Comparison of ENCODE assay signal across 25 cellular contexts in the genomic region with DNA sequence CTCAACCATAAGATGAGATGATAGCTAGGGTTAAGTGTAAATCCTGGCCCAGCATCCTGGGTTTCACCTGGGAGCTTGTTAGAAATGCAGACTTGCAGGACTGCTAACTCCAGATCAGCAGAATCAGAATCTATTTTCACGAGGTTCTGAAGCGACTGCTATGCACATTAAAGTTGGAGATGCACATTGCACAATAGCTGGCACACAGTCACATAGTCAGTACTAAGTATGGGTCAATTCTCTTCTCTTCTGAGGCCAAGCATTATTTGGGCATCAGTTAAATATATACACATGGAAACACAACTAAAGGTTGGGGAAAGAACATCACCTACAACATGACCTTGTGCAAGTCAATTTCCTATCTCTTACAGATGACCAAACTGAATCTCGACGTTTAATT.
"Had no signal": no experiment of that assay in that cellular context is flagged by ENCODE, and none has a peak within 500 bp of the region (broad histone marks: within the 10 kb centered on the region; RNA-seq: fewer than 3 reads in every experiment).

No MANE protein-coding gene starts in this region.

- H3K9me3 ChIP-seq: left ventricle myocardium inferior, mucosa of descending colon, ovary, right atrium auricular region, right lobe of liver, stomach, testis, thyroid gland, transverse colon, upper lobe of left lung, vagina had no signal

- H3K4me3 ChIP-seq: left ventricle myocardium inferior, lung, mucosa of descending colon, ovary, right atrium auricular region, right lobe of liver, skin epidermis, stomach, testis, thyroid gland, transverse colon, upper lobe of left lung, vagina had no signal

- H3K36me3 ChIP-seq: left ventricle myocardium inferior, ovary, right atrium auricular region, right lobe of liver, stomach, thyroid gland, transverse colon, upper lobe of left lung, vagina had no signal

- H3K27ac Mint-ChIP-seq: memory B cell; naive thymus-derived CD4-positive, alpha-beta T cell; natural killer cell treated with Interleukin-12 subunit alpha and Interleukin-12 subunit beta and Interleukin-15 and Interleukin-18, amount 100 ng/mL, for 72 hours; progenitor cell of endocrine pancreas; stimulated activated naive B cell treated with anti-CD40 and anti-IgM and Interleukin-4, amounts not matched to agents 10 μg/mL and 1 μg/mL and 100 μg/mL, for 72 hours had no signal

- H3K36me3 Mint-ChIP-seq: memory B cell; naive thymus-derived CD4-positive, alpha-beta T cell; natural killer cell treated with Interleukin-12 subunit alpha and Interleukin-12 subunit beta and Interleukin-15 and Interleukin-18, amount 100 ng/mL, for 72 hours; stimulated activated naive B cell treated with anti-CD40 and anti-IgM and Interleukin-4, amounts not matched to agents 10 μg/mL and 1 μg/mL and 100 μg/mL, for 72 hours had no signal

- H3K27me3 ChIP-seq: ovary, right atrium auricular region, right lobe of liver, stomach, testis, transverse colon, upper lobe of left lung, vagina had no signal

- H3K27ac ChIP-seq: left ventricle myocardium inferior, ovary, right atrium auricular region, right lobe of liver, skin epidermis, stomach, testis, thyroid gland, transverse colon, upper lobe of left lung, vagina had no signal

- H3K4me1 ChIP-seq: left ventricle myocardium inferior, right atrium auricular region, right lobe of liver, stomach, testis, thyroid gland, transverse colon, upper lobe of left lung, vagina had no signal

- DNase-seq: islet precursor cell; left ventricle myocardium inferior; midbrain; mucosa of descending colon; naive thymus-derived CD4-positive, alpha-beta T cell; ovary; right lobe of liver; stimulated activated CD4-positive, alpha-beta T cell treated with anti-CD3 and anti-CD28 coated beads, Interleukin-12 subunit alpha, Interleukin-12 subunit beta, amount 100 ng/mL, for 4 hours; stimulated activated CD4-positive, alpha-beta T cell treated with anti-CD3 and anti-CD28 coated beads, Interleukin-15, amount 100 ng/mL, for 24 hours; stimulated activated CD4-positive, alpha-beta T cell treated with anti-CD3 and anti-CD28 coated beads, Interleukin-2, amount 100 ng/mL, for 24 hours; stimulated activated CD4-positive, alpha-beta T cell treated with anti-CD3 and anti-CD28 coated beads, Interleukin-4, amount 100 ng/mL, for 1 hour; stimulated activated naive B cell treated with anti-CD40 and anti-IgM and Interleukin-4, amounts not matched to agents 10 μg/mL and 1 μg/mL and 100 μg/mL, for 72 hours; stimulated activated naive CD8-positive, alpha-beta T cell treated with anti-CD3 and anti-CD28 coated beads, Interleukin-15, Interleukin-2, amounts not matched to agents 100 U/mL and 50 U/mL, for 24 hours; stomach; testis; thyroid gland; transverse colon; upper lobe of left lung had no signal

- H3K4me1 Mint-ChIP-seq: memory B cell; stimulated activated naive B cell treated with anti-CD40 and anti-IgM and Interleukin-4, amounts not matched to agents 10 μg/mL and 1 μg/mL and 100 μg/mL, for 72 hours had no signal

- H3K27me3 Mint-ChIP-seq: memory B cell; naive thymus-derived CD4-positive, alpha-beta T cell; progenitor cell of endocrine pancreas; stimulated activated naive B cell treated with anti-CD40 and anti-IgM and Interleukin-4, amounts not matched to agents 10 μg/mL and 1 μg/mL and 100 μg/mL, for 72 hours had no signal

- H3K9me3 Mint-ChIP-seq: memory B cell; naive thymus-derived CD4-positive, alpha-beta T cell; natural killer cell treated with Interleukin-12 subunit alpha and Interleukin-12 subunit beta and Interleukin-15 and Interleukin-18, amount 100 ng/mL, for 72 hours had no signal

- H3K4me3 Mint-ChIP-seq: memory B cell; naive thymus-derived CD4-positive, alpha-beta T cell; natural killer cell treated with Interleukin-12 subunit alpha and Interleukin-12 subunit beta and Interleukin-15 and Interleukin-18, amount 100 ng/mL, for 72 hours; stimulated activated naive B cell treated with anti-CD40 and anti-IgM and Interleukin-4, amounts not matched to agents 10 μg/mL and 1 μg/mL and 100 μg/mL, for 72 hours had no signal
